ENCODE assay signal across 1 cellular context in genomic region chr7:142528608-142529408, GRCh38.
A peak's percentile ranks its signal among the peaks of the same experiment; 100 is the strongest.
TF ChIP-seq lines count a peak whose summit lies in the region.

No MANE protein-coding gene starts in this region.

TF ChIP-seq in H1, 55 proteins besides CTCF, POLR2A, EP300 and RAD21:
- TF ChIP-seq CBX8 (IDR thresholded peaks at IDR 0.05; ENCODE audit: borderline replicate concordance, low read depth, low read length) (no peak), TEAD4 (IDR thresholded peaks at IDR 0.05; ENCODE audit: low read depth, low read length) (0 out of 2 replicates have a peak, but pooled peaks have one; percentile 34)
